Comparison of ENCODE assay signal across 8 cellular contexts in the genomic region with DNA sequence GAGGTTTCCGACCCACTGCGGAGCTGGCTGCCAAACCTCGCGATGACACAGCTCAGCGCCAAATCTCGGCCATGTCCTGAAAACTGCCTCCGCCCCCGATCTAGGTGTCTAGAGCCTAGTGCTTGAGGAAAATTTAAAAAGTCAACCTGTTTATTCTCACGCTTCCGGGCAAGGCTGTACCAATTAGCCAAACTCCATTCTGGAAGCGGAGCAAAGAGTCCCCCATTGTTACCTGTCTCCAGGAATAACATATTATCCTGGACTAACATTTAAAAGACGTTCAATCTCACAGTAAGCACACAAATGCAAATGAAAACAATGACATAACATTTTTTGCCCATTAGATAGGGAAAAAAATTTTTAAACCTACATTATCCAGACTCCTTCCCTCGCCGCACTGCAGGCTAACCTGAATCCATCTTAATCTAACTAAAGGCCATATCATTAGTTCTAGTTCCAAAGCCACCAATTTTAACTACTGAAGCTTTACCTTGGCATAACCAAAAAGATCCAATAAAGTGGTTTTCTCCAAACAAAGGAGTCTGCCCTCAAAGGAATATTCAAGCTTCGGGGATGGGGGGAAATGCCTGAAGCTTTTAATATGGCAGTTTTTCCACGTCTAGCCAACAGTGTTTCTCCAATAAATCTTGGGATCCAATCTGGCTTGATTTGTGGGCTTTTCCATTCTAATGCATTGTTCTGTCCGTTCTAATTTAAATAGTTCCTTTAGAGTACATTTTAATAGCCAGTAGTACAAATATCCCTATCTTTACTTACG. TPM values are rescaled to one million over a fixed set of nuclear protein-coding genes. Genes with fewer than 3 reads are reported as not detected.
DNase-seq lines count a peak whose midpoint lies in the region; ATAC-seq and TF ChIP-seq lines count a peak whose summit lies in the region.

No MANE protein-coding gene starts in this region.

- H3K9me3 ChIP-seq in esophagus (ENCODE audit: control insufficient read depth in 2 of 2, insufficient read depth in 1 of 2, low read depth in 1 of 2, low read length in 1 of 2) (peaks cover 0 to 2% of the 10 kb centered on the region in 2 donors), psoas muscle (no peaks in the 10 kb centered on the region), mucosa of descending colon (no peaks in the 10 kb centered on the region)

- TF ChIP-seq CTCF in AG10803 (conservative IDR thresholded peaks at IDR 0.05; ENCODE audit: low read length), result no peak
- no peak for TF ChIP-seq CTCF in psoas muscle (IDR thresholded peaks at IDR 0.05)
- no peak for TF ChIP-seq CTCF in mucosa of descending colon (IDR thresholded peaks at IDR 0.05)
- TF ChIP-seq CTCF in GM10248 (IDR thresholded peaks at IDR 0.05; ENCODE audit: control extremely low read depth, extremely low read depth, low read depth, missing control alignments), result no peak

- intact Hi-C loops in psoas muscle (cut with DNase I), result loop anchor here (10.0 kb wide), 2 partner anchors 360 to 1310 kb away; a partner anchor contains a TSS
- intact Hi-C loops in mucosa of descending colon (cut with DNase I, micrococcal nuclease), result no loop called here

- peak overlapping the region; percentile 34 to 65 for H3K27ac ChIP-seq in esophagus (ENCODE audit: low read depth in 2 of 2, low read length in 1 of 2)
- H3K27ac ChIP-seq in psoas muscle, result peak overlapping the region; percentile 92

- H3K4me3 ChIP-seq in AG10803 (ENCODE audit: low read length), result peak overlapping the region; percentile 78
- peak overlapping the region; percentile 6 to 53 for H3K4me3 ChIP-seq in esophagus (ENCODE audit: low read depth in 1 of 2, low read length in 2 of 2)
- H3K4me3 ChIP-seq in psoas muscle, result peak overlapping the region; percentile 78
- H3K4me3 ChIP-seq in mucosa of descending colon, result no peak overlapping the region

- H3K27me3 ChIP-seq in esophagus (ENCODE audit: control insufficient read depth in 1 of 2, insufficient read depth in 2 of 2, low read length in 2 of 2) (no peaks in the 10 kb centered on the region), psoas muscle (ENCODE audit: insufficient read depth in 3 of 3, low read length in 2 of 3) (no peaks in the 10 kb centered on the region)

- H3K4me1 ChIP-seq in esophagus (ENCODE audit: control insufficient read depth in 2 of 2, insufficient read depth in 2 of 2, low read length in 1 of 2), result no peaks in the 10 kb centered on the region
- peaks cover 6% of the 10 kb centered on the region for H3K4me1 ChIP-seq in psoas muscle
- H3K4me1 ChIP-seq in mucosa of descending colon (ENCODE audit: low read depth), result peaks cover 6% of the 10 kb centered on the region

- H3K36me3 ChIP-seq in esophagus (ENCODE audit: control insufficient read depth in 2 of 2, insufficient read depth in 2 of 2, low read length in 1 of 2), result no peaks in the 10 kb centered on the region
- peaks cover 0 to 18% of the 10 kb centered on the region in 2 donors for H3K36me3 ChIP-seq in psoas muscle (ENCODE audit: insufficient read depth in 1 of 2, low read depth in 1 of 2)
- no peaks in the 10 kb centered on the region for H3K36me3 ChIP-seq in mucosa of descending colon (ENCODE audit: low read depth)

- POLR2A ChIA-PET in GM10248 (lab: Yijun Ruan, JAX), result interaction anchor here (0.8 to 1.2 kb wide), 3 partner anchors 15 to 358 kb away, joined by 3 to 4 read pairs (median 4); no protein-coding TSS in a partner anchor

- ATAC-seq in GM19397 (IDR thresholded peaks at IDR 0.05; ENCODE audit: unreplicated experiment) (peak; percentile 63), psoas muscle (no peak), mucosa of descending colon (no peak), HG03342 (IDR thresholded peaks at IDR 0.05; ENCODE audit: unreplicated experiment) (no peak)

- CTCF ChIA-PET in GM10248 (lab: Yijun Ruan, JAX), result interaction anchor here (1.5 kb wide), 1 partner anchor 147 kb away, joined by 4 read pairs; no protein-coding TSS in a partner anchor

- 3 to 29% methylated on average over 18 of the region's 18 CpGs for WGBS in esophagus, 2 donors
- WGBS in psoas muscle, 3 donors, result 8 to 38% (median 15%) methylated on average over 12 to 18 of the region's 18 CpGs

- DNase-seq in AG10803 (ENCODE audit: low read depth) (no peak), RPMI7951 (ENCODE audit: low read depth) (peak; percentile 4), psoas muscle (no peak), mucosa of descending colon (no peak), GM10248 (ENCODE audit: extremely low spot score) (no peak)

RNA-seq across cellular contexts. Expression of a gene that starts 1.9 kb away (rescaled TPM):
- total RNA-seq in RPMI7951 (2014; rRNA removed; shearing (Covaris generic)), result 83.3 and 99.5 TPM in 2 replicates
- polyA plus RNA-seq in esophagus (10 to 100 TPM; 30.4 to 34.9 TPM), psoas muscle (10 to 100 TPM; 34.4 to 81.5 (median 55.9) TPM)
- total RNA-seq in psoas muscle (100 to 1,000 TPM; 132 to 253 (median 209) TPM), mucosa of descending colon (100 to 1,000 TPM; 136 to 200 (median 152) TPM)

Comparison
In these comparisons a context has a peak if more than half of its experiments do, and no peak if none do; other contexts are left out.
1. intact Hi-C loops: an anchor here in psoas muscle (10.0 kb wide); none called in mucosa of descending colon.